Comparison of ENCODE assay signal across 22 cellular contexts in the genomic region with DNA sequence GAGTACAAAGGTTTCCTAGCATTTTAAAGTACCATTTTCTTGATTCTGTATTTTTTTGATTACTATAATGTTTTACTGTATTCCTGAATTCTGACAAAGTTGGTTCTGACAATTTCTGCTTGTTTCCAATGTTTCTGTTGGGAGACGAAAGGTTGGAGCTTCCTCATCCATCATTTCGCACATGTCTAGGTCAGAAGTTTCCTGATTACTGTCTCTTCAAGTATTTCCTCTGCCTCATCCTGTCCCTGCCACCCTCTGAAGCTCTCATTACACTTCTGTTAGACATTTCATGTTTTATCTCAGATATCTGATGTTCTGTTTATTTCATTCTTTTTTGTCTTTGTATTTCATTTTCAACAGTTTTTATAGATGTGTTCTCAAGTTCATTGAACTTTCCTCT.
"Had no signal": no experiment of that assay in that cellular context is flagged by ENCODE, and none has a peak within 500 bp of the region (broad histone marks: within the 10 kb centered on the region; RNA-seq: fewer than 3 reads in every experiment).

No MANE protein-coding gene starts in this region.

- ATAC-seq: effector memory CD8-positive, alpha-beta T cell; esophagus mucosa; foreskin keratinocyte; gastroesophageal sphincter; heart left ventricle; left colon; lower lobe of right lung; naive thymus-derived CD4-positive, alpha-beta T cell had no signal

- DNase-seq: dermis blood vessel endothelial cell; effector CD8-positive, alpha-beta T cell; effector memory CD8-positive, alpha-beta T cell; endodermal cell; erythroblast; esophagus squamous epithelium; foreskin keratinocyte; heart left ventricle; hypothalamus; immature natural killer cell; islet precursor cell; kidney; left colon; left ventricle myocardium inferior; lower lobe of right lung; mesenchymal stem cell; midbrain; naive thymus-derived CD4-positive, alpha-beta T cell had no signal

- H3K4me3 ChIP-seq: coronary artery, esophagus squamous epithelium, gastroesophageal sphincter, heart left ventricle, hepatocyte, left ventricle myocardium inferior, lower lobe of right lung had no signal
